Comparison of ENCODE assay signal across 8 cellular contexts in the genomic region with DNA sequence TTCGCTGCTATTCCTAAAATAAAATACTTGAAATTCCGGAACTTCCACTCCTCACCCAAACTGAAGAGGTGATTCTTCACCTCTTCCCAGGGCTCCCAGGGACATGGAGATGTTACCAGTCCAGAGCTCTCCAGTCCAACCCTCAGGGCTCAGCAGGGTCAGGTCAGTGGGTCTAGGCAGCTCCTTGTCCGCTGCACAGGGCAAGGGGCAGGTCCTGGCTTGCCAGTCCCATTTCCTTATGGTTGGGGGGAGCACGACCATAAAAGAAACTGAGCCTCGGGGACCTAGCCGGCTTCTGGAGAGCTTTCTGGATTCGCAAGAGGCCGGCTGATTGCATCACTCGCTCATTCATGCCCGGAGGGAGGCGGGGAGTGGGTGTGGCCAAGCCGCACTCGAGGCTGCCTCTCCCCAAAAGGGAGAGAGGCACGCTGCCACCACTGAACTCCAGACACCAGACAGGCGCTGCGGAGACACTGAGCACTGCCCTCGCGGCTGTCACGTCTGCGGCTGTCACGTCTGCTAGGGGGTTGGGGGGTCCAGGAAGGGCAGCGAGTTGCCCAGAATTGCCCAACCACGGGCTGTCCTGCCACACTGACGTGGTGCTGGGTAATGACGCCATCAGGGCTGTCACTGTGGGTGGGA.
DNase-seq lines count a peak whose midpoint lies in the region; ATAC-seq, FAIRE-seq and TF ChIP-seq lines count a peak whose summit lies in the region.

No MANE protein-coding gene starts in this region.

- H3K27me3 Mint-ChIP-seq in nephron progenitor cell (ENCODE audit: low read depth, poor library complexity), result no peaks in the 10 kb centered on the region
- H3K27me3 Mint-ChIP-seq in stimulated activated naive CD8-positive, alpha-beta T cell treated with anti-CD3 and anti-CD28 coated beads, Interleukin-15, amount 100 ng/mL, for 72 hours, result no peaks in the 10 kb centered on the region

- peaks cover 72% of the 10 kb centered on the region for H3K4me1 Mint-ChIP-seq in nephron progenitor cell
- H3K4me1 Mint-ChIP-seq in stimulated activated naive CD8-positive, alpha-beta T cell treated with anti-CD3 and anti-CD28 coated beads, Interleukin-15, amount 100 ng/mL, for 72 hours, result peaks cover 92% of the 10 kb centered on the region

- no peaks in the 10 kb centered on the region for H3K36me3 Mint-ChIP-seq in nephron progenitor cell (ENCODE audit: low read depth)

- TF ChIP-seq CTCF in nephron progenitor cell (IDR thresholded peaks at IDR 0.05), result no peak

- peak; percentile 91 for FAIRE-seq in HTR-8/SVneo (lab: Jason Lieb, UNC)

- no peaks in the 10 kb centered on the region for H3K9me3 Mint-ChIP-seq in nephron progenitor cell
- H3K9me3 Mint-ChIP-seq in stimulated activated naive CD8-positive, alpha-beta T cell treated with anti-CD3 and anti-CD28 coated beads, Interleukin-15, amount 100 ng/mL, for 72 hours, result no peaks in the 10 kb centered on the region

- DNase-seq in NCI-H345 (lab: John Stamatoyannopoulos, UW), result peak; percentile 77
- DNase-seq in NCI-H345 treated with DMSO at 0.1 percent for 48 hours (lab: John Stamatoyannopoulos, UW; ENCODE audit: unreplicated experiment), result no peak
- peak; percentile 91 for DNase-seq in HTR-8/SVneo (ENCODE audit: insufficient read length, low spot score)
- DNase-seq in SHP77 (lab: John Stamatoyannopoulos, UW), result peak; percentile 76 to 85
- peak; percentile 86 for DNase-seq in activated effector memory CD4-positive, alpha-beta T cell treated with Interleukin-2 at 50 U/mL for 16 hours
- DNase-seq in fibroblast of peridontal ligament (ENCODE audit: extremely low read depth), result peak; percentile 91
- DNase-seq in nephron progenitor cell, result peak; percentile 81
- peak; percentile 93 to 95 for DNase-seq in stimulated activated naive CD8-positive, alpha-beta T cell treated with anti-CD3 and anti-CD28 coated beads, Interleukin-15, amount 100 ng/mL, for 72 hours

- H3K4me3 Mint-ChIP-seq in nephron progenitor cell, result peak overlapping the region; percentile 32
- peak overlapping the region; percentile 80 to 81 for H3K4me3 Mint-ChIP-seq in stimulated activated naive CD8-positive, alpha-beta T cell treated with anti-CD3 and anti-CD28 coated beads, Interleukin-15, amount 100 ng/mL, for 72 hours

- peak; percentile 86 for ATAC-seq in stimulated activated naive CD8-positive, alpha-beta T cell treated with anti-CD3 and anti-CD28 coated beads, Interleukin-15, amount 100 ng/mL, for 72 hours

- no peak overlapping the region for H3K27ac Mint-ChIP-seq in nephron progenitor cell
- peak overlapping the region; percentile 99 to 100 for H3K27ac Mint-ChIP-seq in stimulated activated naive CD8-positive, alpha-beta T cell treated with anti-CD3 and anti-CD28 coated beads, Interleukin-15, amount 100 ng/mL, for 72 hours
